In genomic region chr1:18100493-18101063, GRCh38 we compare ENCODE assay signal across 9 cellular contexts. TPM values are rescaled to one million over a fixed set of nuclear protein-coding genes. Genes with fewer than 3 reads are reported as not detected.
DNase-seq lines count a peak whose midpoint lies in the region; ATAC-seq lines count a peak whose summit lies in the region.
"Had no signal": no experiment of that assay in that cellular context is flagged by ENCODE, and none has a peak within 500 bp of the region (broad histone marks: within the 10 kb centered on the region; RNA-seq: fewer than 3 reads in every experiment).

No MANE protein-coding gene starts in this region.

- DNase-seq in NCI-H510A treated with DMSO at 0.1 percent for 48 hours (lab: John Stamatoyannopoulos, UW) (peak; percentile 80), NCI-H510A (lab: John Stamatoyannopoulos, UW) (no peak), MV-4-11 (lab: John Stamatoyannopoulos, UW) (peak; percentile 55), caudate nucleus (lab: John Stamatoyannopoulos, UW) (peak in 37 of 61 donors; percentile 7 to 81 (median 35)), left lobe of liver (ENCODE audit: low spot score) (peak; percentile 55)
- peak; percentile 7 for DNase-seq in T-helper 2 cell treated with Interferon-gamma antibody and Interleukin-4, amounts not matched to agents 5 μg/mL and 100 μg/mL, for 36 hours (ENCODE audit: low spot score)
- DNase-seq in stimulated activated CD4-positive, alpha-beta T cell treated with anti-CD3 and anti-CD28 coated beads, Interleukin-4, amount 100 ng/mL, for 4 hours, result peak; percentile 6 to 23

- H3K27me3 Mint-ChIP-seq in T-helper 2 cell treated with Interferon-gamma antibody and Interleukin-4, amounts not matched to agents 5 μg/mL and 100 μg/mL, for 36 hours (ENCODE audit: low read depth), result no peaks in the 10 kb centered on the region

- no peaks in the 10 kb centered on the region for H3K36me3 Mint-ChIP-seq in T-helper 2 cell treated with Interferon-gamma antibody and Interleukin-4, amounts not matched to agents 5 μg/mL and 100 μg/mL, for 36 hours (ENCODE audit: low read depth)

- no peak overlapping the region for H3K4me3 Mint-ChIP-seq in T-helper 2 cell treated with Interferon-gamma antibody and Interleukin-4, amounts not matched to agents 5 μg/mL and 100 μg/mL, for 36 hours
- H3K4me3 Mint-ChIP-seq: central memory CD8-positive, alpha-beta T cell had no signal

- no peaks in the 10 kb centered on the region for H3K9me3 Mint-ChIP-seq in T-helper 2 cell treated with Interferon-gamma antibody and Interleukin-4, amounts not matched to agents 5 μg/mL and 100 μg/mL, for 36 hours
- H3K9me3 Mint-ChIP-seq: central memory CD8-positive, alpha-beta T cell had no signal

- no peaks in the 10 kb centered on the region for H3K4me1 Mint-ChIP-seq in T-helper 2 cell treated with Interferon-gamma antibody and Interleukin-4, amounts not matched to agents 5 μg/mL and 100 μg/mL, for 36 hours (ENCODE audit: low read depth)
- H3K4me1 Mint-ChIP-seq: central memory CD8-positive, alpha-beta T cell had no signal

- H3K27ac ChIP-seq in caudate nucleus (ENCODE audit: low read depth, low read length), result no peak overlapping the region

- peak; percentile 92 for ATAC-seq in left lobe of liver
- ATAC-seq in HG02938 (IDR thresholded peaks at IDR 0.05; ENCODE audit: unreplicated experiment), result no peak

- H3K27ac Mint-ChIP-seq in T-helper 2 cell treated with Interferon-gamma antibody and Interleukin-4, amounts not matched to agents 5 μg/mL and 100 μg/mL, for 36 hours, result no peak overlapping the region

RNA-seq across cellular contexts. Expression of gene IGSF21, which starts 7.0 kb away (rescaled TPM):
- total RNA-seq in left lobe of liver, result 0.81 TPM
